26 cellular contexts compared by ENCODE assay signal in genomic region chrX:16005899-16006298, GRCh38.
"Had no signal": no experiment of that assay in that cellular context is flagged by ENCODE, and none has a peak within 500 bp of the region (broad histone marks: within the 10 kb centered on the region; RNA-seq: fewer than 3 reads in every experiment).

No MANE protein-coding gene starts in this region.

- FAIRE-seq: bronchial epithelial cell, kidney had no signal

- H3K9me3 ChIP-seq: colonic mucosa, gastroesophageal sphincter, neutrophil, ovary, right lobe of liver, uterus had no signal

- H3K27ac ChIP-seq: colonic mucosa, dorsolateral prefrontal cortex, gastroesophageal sphincter, neutrophil, ovary, right lobe of liver, skin epidermis, uterus had no signal

- H3K4me3 ChIP-seq: colonic mucosa, dorsolateral prefrontal cortex, gastroesophageal sphincter, ovary, right lobe of liver, skin epidermis, uterus had no signal

- ATAC-seq: activated CD8-positive, alpha-beta T cell treated with anti-CD3 and anti-CD28 coated beads for 36 hours; activated naive CD4-positive, alpha-beta T cell treated with anti-CD3 and anti-CD28 coated beads, Interleukin-2, amount 50 U/mL, for 72 hours; gastroesophageal sphincter; left colon; right lobe of liver; stimulated activated effector memory CD8-positive, alpha-beta T cell treated with anti-CD3 and anti-CD28 coated beads, Interleukin-12 subunit alpha, Interleukin-12 subunit beta, amount 100 ng/mL, for 72 hours had no signal

- H3K27me3 ChIP-seq: gastroesophageal sphincter, neutrophil, ovary, right lobe of liver, uterus had no signal

- H3K36me3 ChIP-seq: colonic mucosa, gastroesophageal sphincter, neutrophil, ovary, right lobe of liver, uterus had no signal

- DNase-seq: activated B cell treated with CpG ODN at 0.5 μM for 24 hours; activated CD4-positive, alpha-beta T cell treated with anti-CD3 and anti-CD28 coated beads, Interleukin-2, amount 50 U/mL, for 1 hour; activated CD8-positive, alpha-beta T cell treated with anti-CD3 and anti-CD28 coated beads for 36 hours; activated naive CD4-positive, alpha-beta T cell; activated T-cell treated with anti-CD3 and anti-CD28 coated beads, Interleukin-2, amount 50 U/mL, for 48 hours; anterior cingulate cortex; colonic mucosa; dorsolateral prefrontal cortex; effector memory CD4-positive, alpha-beta T cell; erythroblast; hippocampal formation; immature natural killer cell; kidney; left colon; naive B cell; nephron progenitor cell; ovary; right lobe of liver; stimulated activated CD4-positive, alpha-beta T cell treated with anti-CD3 and anti-CD28 coated beads, Interleukin-4, amount 100 ng/mL, for 24 hours; uterus had no signal

- H3K4me1 ChIP-seq: colonic mucosa, gastroesophageal sphincter, right lobe of liver, uterus had no signal
